8 cellular contexts compared by ENCODE assay signal in genomic region chr1:62407398-62408009, GRCh38. TPM values are rescaled to one million over a fixed set of nuclear protein-coding genes. Genes with fewer than 3 reads are reported as not detected.
DNase-seq lines count a peak whose midpoint lies in the region; ATAC-seq and TF ChIP-seq lines count a peak whose summit lies in the region.

No MANE protein-coding gene starts in this region.

- no peak overlapping the region for H2AFZ ChIP-seq in HCT116 (ENCODE audit: low read depth, low read length, poor library complexity, severe bottlenecking)

- TF ChIP-seq POLR2A in HCT116 (IDR thresholded peaks at IDR 0.05; ENCODE audit: borderline replicate concordance, extremely low read depth, insufficient read depth, insufficient read length) (no peak), stomach (IDR thresholded peaks at IDR 0.05) (no peak)

- TF ChIP-seq EP300 in stomach (IDR thresholded peaks at IDR 0.05), result no peak

- H3K27me3 ChIP-seq in HCT116 (ENCODE audit: insufficient read depth, low read length) (no peaks in the 10 kb centered on the region), ascending aorta (no peaks in the 10 kb centered on the region), stomach (no peaks in the 10 kb centered on the region)

- H3K4me1 ChIP-seq in HCT116 (ENCODE audit: control insufficient read depth in 1 of 2, insufficient read depth in 2 of 2, low read length in 2 of 2) (no peaks in the 10 kb centered on the region), ascending aorta (no peaks in the 10 kb centered on the region), stomach (no peaks in the 10 kb centered on the region)

- CTCF ChIA-PET in HCT116 (lab: Charles Lee), result interaction anchor here (1.0 to 6.6 kb wide), 3 partner anchors 11 to 232 kb away, joined by 3 to 84 read pairs (median 3); no protein-coding TSS in a partner anchor

- no peaks in the 10 kb centered on the region for H3K36me3 ChIP-seq in HCT116 (ENCODE audit: control insufficient read depth in 1 of 2, insufficient read depth in 2 of 2, low read length in 2 of 2)
- H3K36me3 ChIP-seq in ascending aorta, result no peaks in the 10 kb centered on the region
- H3K36me3 ChIP-seq in stomach, result no peaks in the 10 kb centered on the region

- ATAC-seq in HCT116, result peak; percentile 81
- no peak for ATAC-seq in HG02852 (IDR thresholded peaks at IDR 0.05; ENCODE audit: unreplicated experiment)
- ATAC-seq in GM21447 (IDR thresholded peaks at IDR 0.05; ENCODE audit: unreplicated experiment), result no peak

- no peaks in the 10 kb centered on the region for H3K79me2 ChIP-seq in HCT116 (ENCODE audit: insufficient read depth, low read length)

- RAD21 ChIA-PET in HCT116 (lab: Charles Lee; ENCODE audit: low non-redundant PET in 1 of 2, low total read pairs in 2 of 2, uncharacterized antibody in 2 of 2, unreplicated experiment in 2 of 2), result interaction anchor here (0.5 to 1.9 kb wide), 3 partner anchors 232 to 271 kb away, joined by 4 to 5 read pairs (median 5); no protein-coding TSS in a partner anchor

- BruUV-seq in HCT116 (replicated peaks; lab: Mats Ljungman, UMichigan), result no TSS peak

- no peak overlapping the region for H3K9ac ChIP-seq in HCT116 (ENCODE audit: low read length)

- intact Hi-C loops in HCT116 (cut with micrococcal nuclease), result loop anchor here (1.0 to 5.0 kb wide), 3 partner anchors 115 to 325 kb away; no protein-coding TSS in a partner anchor
- intact Hi-C loops in ascending aorta (cut with DNase I), result loop anchor here (2.0 kb wide), 1 partner anchor 231 kb away; no protein-coding TSS in a partner anchor
- intact Hi-C loops in stomach (cut with DNase I; ENCODE audit: low total_unique reads), result loop anchor here (5.0 kb wide), 1 partner anchor 230 kb away; no protein-coding TSS in a partner anchor

- H3K4me2 ChIP-seq in HCT116 (ENCODE audit: low read length), result no peak overlapping the region

- no peaks in the 10 kb centered on the region for H4K20me1 ChIP-seq in HCT116 (ENCODE audit: insufficient read depth)

- DNase-seq in DMS153 (lab: John Stamatoyannopoulos, UW), result peak; percentile 28
- DNase-seq in HCT116 (ENCODE audit: low read depth, low spot score), result peak; percentile 33
- DNase-seq in NCI-H2196 (lab: John Stamatoyannopoulos, UW; ENCODE audit: unreplicated experiment), result peak; percentile 73
- no peak for DNase-seq in ascending aorta (ENCODE audit: low spot score in 2 of 2)
- peak; percentile 60 for DNase-seq in iPS-NIHi11 (ENCODE audit: low spot score)
- no peak for DNase-seq in stomach

- peak; percentile 63 to 91 (median 86) for TF ChIP-seq CTCF in HCT116 (IDR thresholded peaks at IDR 0.05 in 2 of 3, conservative IDR thresholded peaks at IDR 0.05 in 1 of 3; ENCODE audit: borderline replicate concordance in 1 of 3, insufficient read depth in 1 of 3, low read depth in 2 of 3, low read length in 2 of 3)
- TF ChIP-seq CTCF in ascending aorta (IDR thresholded peaks at IDR 0.05), result peak; percentile 57 to 80 (median 67)
- peak in 4 of 7 experiments; percentile 18 to 79 (median 72) for TF ChIP-seq CTCF in stomach (IDR thresholded peaks at IDR 0.05)

- 66 to 68% (median 66%) methylated on average over 12 of the region's 12 CpGs for WGBS in stomach, 5 donors

- no peaks in the 10 kb centered on the region for H3K9me2 ChIP-seq in HCT116 (ENCODE audit: insufficient read depth)

- H3K27ac ChIP-seq in HCT116 (ENCODE audit: low read depth, low read length) (no peak overlapping the region), ascending aorta (no peak overlapping the region), stomach (no peak overlapping the region)

- H3K4me3 ChIP-seq in HCT116 (replicated peaks in 1 of 2; ENCODE audit: low read depth in 1 of 2, low read length in 2 of 2), result no peak overlapping the region
- no peak overlapping the region for H3K4me3 ChIP-seq in ascending aorta
- H3K4me3 ChIP-seq in stomach, result no peak overlapping the region

- H3K9me3 ChIP-seq in HCT116 (ENCODE audit: control insufficient read depth in 1 of 2, insufficient read depth in 1 of 2, low read depth in 1 of 2, low read length in 2 of 2), result no peaks in the 10 kb centered on the region
- no peaks in the 10 kb centered on the region for H3K9me3 ChIP-seq in ascending aorta
- no peaks in the 10 kb centered on the region for H3K9me3 ChIP-seq in stomach

- peak; percentile 90 for TF ChIP-seq RAD21 in HCT116 (IDR thresholded peaks at IDR 0.05; ENCODE audit: low read depth)

- POLR2A ChIA-PET in HCT116 (lab: Charles Lee), result no interaction called here

TF ChIP-seq in HCT116, 20 proteins besides CTCF, POLR2A, EP300 and RAD21:
- TF ChIP-seq EGR1 (IDR thresholded peaks at IDR 0.05; ENCODE audit: low read depth) (no peak), ELF1 (IDR thresholded peaks at IDR 0.05; ENCODE audit: borderline replicate concordance, low read depth) (no peak), ATF3 (IDR thresholded peaks at IDR 0.05) (no peak), CBX3 (IDR thresholded peaks at IDR 0.05; ENCODE audit: low read depth) (no peak), ZBTB33 (IDR thresholded peaks at IDR 0.05; ENCODE audit: extremely low read depth, insufficient replicate concordance, low read length) (no peak)
TF ChIP-seq in HCT116: peak in this region for 0.

RNA-seq across cellular contexts. Expression of gene USP1, which starts 29.3 kb away (rescaled TPM):
- total RNA-seq in HCT116 (2021; ENCODE audit: unreplicated experiment), result 37.8 TPM
- 8.7 and 13.4 TPM in 2 replicates for polyA plus RNA-seq in HCT116 (2012)
- 19.4 TPM for total RNA-seq in ascending aorta
- 10 to 100 TPM in 4 of 5 donors, 1 to 10 TPM in 1; 5.4 to 47.5 (median 22.8) TPM for total RNA-seq in stomach
- polyA plus RNA-seq in stomach, result 10 to 100 TPM; 11.2 to 16.3 (median 11.9) TPM

Comparison
In these comparisons a context has a peak if more than half of its experiments do, and no peak if none do; other contexts are left out.
1. DNase-seq: peak in DMS153 (single experiment), HCT116 (single experiment), NCI-H2196 (single experiment) and iPS-NIHi11 (single experiment); none in ascending aorta (0 of 2) and stomach (single experiment).
2. Peak in every context shown above with its lines, with median percentiles within 50 percentile points of each other: CTCF ChIP-seq.